22 cellular contexts compared by ENCODE assay signal in the genomic region with DNA sequence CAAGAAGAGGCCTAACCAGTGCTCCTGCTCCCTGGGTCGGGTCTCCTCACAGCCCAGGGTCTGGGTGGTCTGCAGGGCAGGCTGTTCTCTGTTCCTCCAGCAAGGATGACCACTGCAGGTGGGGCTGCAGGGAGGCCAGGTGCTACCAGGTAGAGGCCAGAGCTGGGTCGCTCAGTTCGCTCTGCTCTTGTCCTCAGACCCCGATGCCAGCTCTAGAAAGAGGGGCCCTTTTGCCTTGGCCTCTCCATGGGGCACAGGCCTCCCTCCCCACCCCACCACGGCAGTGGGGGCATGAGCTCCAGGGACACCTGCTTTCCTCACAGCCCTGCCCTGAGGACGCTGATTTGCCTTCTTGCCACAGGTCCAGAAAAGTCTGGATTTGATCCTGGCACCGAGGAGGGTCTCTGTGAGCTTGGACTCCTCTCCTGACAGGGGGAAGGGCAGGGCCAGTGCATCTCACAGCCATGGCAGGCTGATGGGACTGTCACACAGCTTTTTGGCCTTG.
"Had no signal": no experiment of that assay in that cellular context is flagged by ENCODE, and none has a peak within 500 bp of the region (broad histone marks: within the 10 kb centered on the region; RNA-seq: fewer than 3 reads in every experiment).

No MANE protein-coding gene starts in this region.

- H3K27me3 ChIP-seq: ovary, right atrium auricular region had no signal

- H3K36me3 ChIP-seq: esophagus squamous epithelium, gastroesophageal sphincter, left ventricle myocardium inferior, lower lobe of right lung, ovary, right atrium auricular region, sigmoid colon, thoracic aorta, transverse colon had no signal

- ATAC-seq: effector memory CD8-positive, alpha-beta T cell; gastroesophageal sphincter; left cardiac atrium; lower lobe of right lung; naive thymus-derived CD4-positive, alpha-beta T cell had no signal

- H3K4me3 ChIP-seq: dorsolateral prefrontal cortex, esophagus squamous epithelium, gastroesophageal sphincter, left ventricle myocardium inferior, lower lobe of right lung, ovary, right atrium auricular region, sigmoid colon, skin epidermis, thoracic aorta, transverse colon had no signal

- DNase-seq: central memory CD4-positive, alpha-beta T cell; cortex of kidney; dorsolateral prefrontal cortex; effector memory CD8-positive, alpha-beta T cell; esophagus squamous epithelium; foreskin fibroblast; immature natural killer cell; kidney; left cardiac atrium; left ventricle myocardium inferior; lower lobe of right lung; mesendoderm; naive thymus-derived CD4-positive, alpha-beta T cell; ovary; sigmoid colon; stimulated activated CD4-positive, alpha-beta T cell treated with anti-CD3 and anti-CD28 coated beads, Interleukin-12 subunit alpha, Interleukin-12 subunit beta, amount 100 ng/mL, for 4 hours; stimulated activated naive CD4-positive, alpha-beta T cell treated with Interleukin-2 at 50 U/mL for 16 hours; transverse colon had no signal

- H3K4me1 ChIP-seq: esophagus squamous epithelium, gastroesophageal sphincter, left ventricle myocardium inferior, lower lobe of right lung, right atrium auricular region, sigmoid colon, transverse colon had no signal

- H3K9me3 ChIP-seq: esophagus squamous epithelium, gastroesophageal sphincter, left ventricle myocardium inferior, lower lobe of right lung, ovary, right atrium auricular region, sigmoid colon, thoracic aorta, transverse colon had no signal

- H3K27ac ChIP-seq: dorsolateral prefrontal cortex, esophagus squamous epithelium, gastroesophageal sphincter, left ventricle myocardium inferior, lower lobe of right lung, ovary, right atrium auricular region, sigmoid colon, thoracic aorta, transverse colon had no signal
